ENCODE assay signal across 35 cellular contexts in the genomic region with DNA sequence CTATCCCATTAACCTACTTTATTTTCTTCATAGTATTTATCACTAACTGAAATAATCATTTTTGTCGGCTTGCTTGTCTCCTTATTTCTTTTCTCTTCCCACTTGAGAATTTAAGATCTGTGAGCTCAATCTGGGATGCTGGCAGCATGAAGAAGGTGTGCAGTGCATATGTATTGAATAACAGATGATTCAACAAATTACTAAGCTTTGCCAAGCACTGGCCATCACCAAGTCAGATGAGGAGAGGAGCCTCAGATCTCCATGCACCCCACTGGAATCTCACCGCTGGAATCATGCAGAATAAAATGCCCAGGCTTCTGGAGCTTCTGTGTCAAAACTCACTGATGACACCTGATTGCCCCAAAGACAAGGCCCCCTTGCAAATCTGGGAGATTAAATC. TPM values are rescaled to one million over a fixed set of nuclear protein-coding genes. Genes with fewer than 3 reads are reported as not detected.
"Had no signal": no experiment of that assay in that cellular context is flagged by ENCODE, and none has a peak within 500 bp of the region (broad histone marks: within the 10 kb centered on the region; RNA-seq: fewer than 3 reads in every experiment).

No MANE protein-coding gene starts in this region.

- ATAC-seq: activated CD4-positive, CD25-positive, alpha-beta regulatory T cell treated with anti-CD3 and anti-CD28 coated beads, Interleukin-2, amount 50 U/mL, for 24 hours; activated CD8-positive, alpha-beta memory T cell treated with anti-CD3 and anti-CD28 coated beads, Interleukin-2, amount 10 ng/mL, durations not matched to agents 7 days and 5 days; activated CD8-positive, alpha-beta T cell treated with anti-CD3 and anti-CD28 coated beads, Interleukin-2, amount 10 ng/mL, durations not matched to agents 7 days and 5 days; activated naive CD8-positive, alpha-beta T cell treated with anti-CD3 and anti-CD28 coated beads, Interleukin-2, amount 50 U/mL, for 24 hours; body of pancreas; effector memory CD8-positive, alpha-beta T cell; heart left ventricle had no signal

- H3K27me3 Mint-ChIP-seq: activated naive CD4-positive, alpha-beta T cell treated with anti-CD3 and anti-CD28 coated beads, Interleukin-2, amount 50 U/mL, for 24 hours; activated naive CD8-positive, alpha-beta T cell treated with anti-CD3 and anti-CD28 coated beads for 36 hours had no signal

- H3K4me3 Mint-ChIP-seq: activated B cell treated with CpG ODN at 0.5 μM for 24 hours; activated CD8-positive, alpha-beta memory T cell treated with anti-CD3 and anti-CD28 coated beads, Interleukin-2, amount 10 ng/mL, durations not matched to agents 7 days and 5 days; activated CD8-positive, alpha-beta T cell treated with anti-CD3 and anti-CD28 coated beads, Interleukin-2, amount 10 ng/mL, durations not matched to agents 7 days and 5 days; activated naive CD4-positive, alpha-beta T cell treated with anti-CD3 and anti-CD28 coated beads for 36 hours; activated naive CD4-positive, alpha-beta T cell treated with anti-CD3 and anti-CD28 coated beads, Interleukin-2, amount 50 U/mL, for 24 hours; activated naive CD8-positive, alpha-beta T cell treated with anti-CD3 and anti-CD28 coated beads for 36 hours; activated naive CD8-positive, alpha-beta T cell treated with anti-CD3 and anti-CD28 coated beads, Interleukin-2, amount 50 U/mL, for 24 hours; activated T-helper 1 cell treated with anti-CD3 and anti-CD28 coated beads, Interleukin-12 subunit alpha, Interleukin-12 subunit beta, Interleukin-2, Interleukin-4 antibody, amounts not matched to agents 30 ng/mL and 10 ng/mL and 1 ng/mL, durations not matched to agents 14 hours and 24 hours and 36 hours; effector memory CD8-positive, alpha-beta T cell; T-helper 1 cell treated with Interleukin-12 subunit alpha and Interleukin-12 subunit beta and Interleukin-4 antibody, amounts not matched to agents 30 μg/mL and 1 μg/mL, for 36 hours had no signal

- H3K4me1 Mint-ChIP-seq: activated B cell treated with CpG ODN at 0.5 μM for 24 hours; activated CD8-positive, alpha-beta memory T cell treated with anti-CD3 and anti-CD28 coated beads, Interleukin-2, amount 10 ng/mL, durations not matched to agents 7 days and 5 days; activated naive CD4-positive, alpha-beta T cell treated with anti-CD3 and anti-CD28 coated beads, Interleukin-2, amount 50 U/mL, for 24 hours; activated naive CD8-positive, alpha-beta T cell treated with anti-CD3 and anti-CD28 coated beads for 36 hours; activated naive CD8-positive, alpha-beta T cell treated with anti-CD3 and anti-CD28 coated beads, Interleukin-2, amount 50 U/mL, for 24 hours had no signal

- DNase-seq: activated B cell treated with CpG ODN at 0.5 μM for 24 hours; activated CD4-positive, alpha-beta T cell treated with anti-CD3 and anti-CD28 coated beads for 48 hours; activated CD4-positive, alpha-beta T cell treated with anti-CD3 and anti-CD28 coated beads, Interleukin-2, amount 50 U/mL, for 1 hour; activated CD4-positive, alpha-beta T cell treated with anti-CD3 and anti-CD28 coated beads, Interleukin-2, amount 50 U/mL, for 48 hours; activated CD8-positive, alpha-beta memory T cell treated with anti-CD3 and anti-CD28 coated beads, Interleukin-2, amount 10 ng/mL, durations not matched to agents 7 days and 5 days; activated CD8-positive, alpha-beta memory T cell treated with anti-CD3 and anti-CD28 coated beads, Interleukin-2, amount 50 U/mL, for 4 hours; activated CD8-positive, alpha-beta T cell treated with anti-CD3 and anti-CD28 coated beads, Interleukin-2, amount 10 ng/mL, durations not matched to agents 7 days and 5 days; activated effector memory CD4-positive, alpha-beta T cell treated with anti-CD3 and anti-CD28 coated beads, Interleukin-2, amount 50 U/mL, for 16 hours; activated naive CD4-positive, alpha-beta T cell treated with anti-CD3 and anti-CD28 coated beads for 36 hours; activated naive CD8-positive, alpha-beta T cell treated with anti-CD3 and anti-CD28 coated beads for 36 hours; activated naive CD8-positive, alpha-beta T cell treated with anti-CD3 and anti-CD28 coated beads, Interleukin-2, amount 50 U/mL, for 24 hours; activated T-cell treated with anti-CD3 and anti-CD28 coated beads, Interleukin-2, amount 50 U/mL, for 1 hour; activated T-cell treated with anti-CD3 and anti-CD28 coated beads, Interleukin-2, amount 50 U/mL, for 48 hours; adrenal gland; amygdala; aorta; body of pancreas; cortex of kidney; dermis blood vessel endothelial cell; effector CD4-positive, alpha-beta T cell; effector memory CD8-positive, alpha-beta T cell; erythroblast; gastrocnemius medialis; glutamatergic neuron; heart left ventricle; T1000; WERI-Rb-1 had no signal

- H3K36me3 Mint-ChIP-seq: activated CD8-positive, alpha-beta memory T cell treated with anti-CD3 and anti-CD28 coated beads, Interleukin-2, amount 10 ng/mL, durations not matched to agents 7 days and 5 days; activated naive CD4-positive, alpha-beta T cell treated with anti-CD3 and anti-CD28 coated beads, Interleukin-2, amount 50 U/mL, for 24 hours; activated naive CD8-positive, alpha-beta T cell treated with anti-CD3 and anti-CD28 coated beads for 36 hours had no signal

- H3K27ac ChIP-seq: adrenal gland, body of pancreas, esophagus muscularis mucosa, gastrocnemius medialis, heart left ventricle, WERI-Rb-1 had no signal

- H3K27me3 ChIP-seq: adrenal gland, body of pancreas, esophagus muscularis mucosa, gastrocnemius medialis had no signal

- H3K4me3 ChIP-seq: adrenal gland, body of pancreas, esophagus muscularis mucosa, gastrocnemius medialis, heart left ventricle had no signal

- H3K4me1 ChIP-seq: body of pancreas, gastrocnemius medialis had no signal

- H3K9me3 ChIP-seq: adrenal gland, body of pancreas, esophagus muscularis mucosa, gastrocnemius medialis, heart left ventricle had no signal

- H3K27ac Mint-ChIP-seq: activated B cell treated with CpG ODN at 0.5 μM for 24 hours; activated CD8-positive, alpha-beta memory T cell treated with anti-CD3 and anti-CD28 coated beads, Interleukin-2, amount 10 ng/mL, durations not matched to agents 7 days and 5 days; activated CD8-positive, alpha-beta T cell treated with anti-CD3 and anti-CD28 coated beads, Interleukin-2, amount 10 ng/mL, durations not matched to agents 7 days and 5 days; activated naive CD4-positive, alpha-beta T cell treated with anti-CD3 and anti-CD28 coated beads for 36 hours; activated naive CD4-positive, alpha-beta T cell treated with anti-CD3 and anti-CD28 coated beads, Interleukin-2, amount 50 U/mL, for 24 hours; activated naive CD8-positive, alpha-beta T cell treated with anti-CD3 and anti-CD28 coated beads for 36 hours; activated naive CD8-positive, alpha-beta T cell treated with anti-CD3 and anti-CD28 coated beads, Interleukin-2, amount 50 U/mL, for 24 hours; activated T-helper 1 cell treated with anti-CD3 and anti-CD28 coated beads, Interleukin-12 subunit alpha, Interleukin-12 subunit beta, Interleukin-2, Interleukin-4 antibody, amounts not matched to agents 30 ng/mL and 10 ng/mL and 1 ng/mL, durations not matched to agents 14 hours and 24 hours and 36 hours; activated T-helper 2 cell treated with anti-CD3 and anti-CD28 coated beads, Interferon-gamma antibody, Interleukin-2, Interleukin-4, amounts not matched to agents 10 μg/mL and 5 μg/mL and 100 μg/mL, durations not matched to agents 14 hours and 24 hours and 36 hours; effector memory CD8-positive, alpha-beta T cell; T-helper 1 cell treated with Interleukin-12 subunit alpha and Interleukin-12 subunit beta and Interleukin-4 antibody, amounts not matched to agents 30 μg/mL and 1 μg/mL, for 36 hours had no signal

- FAIRE-seq: colon had no signal

- H3K36me3 ChIP-seq: adrenal gland, esophagus muscularis mucosa, gastrocnemius medialis, heart left ventricle, WERI-Rb-1 had no signal

- H3K9me3 Mint-ChIP-seq: activated B cell treated with CpG ODN at 0.5 μM for 24 hours; activated naive CD4-positive, alpha-beta T cell treated with anti-CD3 and anti-CD28 coated beads for 36 hours; activated naive CD4-positive, alpha-beta T cell treated with anti-CD3 and anti-CD28 coated beads, Interleukin-2, amount 50 U/mL, for 24 hours; activated naive CD8-positive, alpha-beta T cell treated with anti-CD3 and anti-CD28 coated beads for 36 hours; activated naive CD8-positive, alpha-beta T cell treated with anti-CD3 and anti-CD28 coated beads, Interleukin-2, amount 50 U/mL, for 24 hours; activated T-helper 1 cell treated with anti-CD3 and anti-CD28 coated beads, Interleukin-12 subunit alpha, Interleukin-12 subunit beta, Interleukin-2, Interleukin-4 antibody, amounts not matched to agents 30 ng/mL and 10 ng/mL and 1 ng/mL, durations not matched to agents 14 hours and 24 hours and 36 hours; activated T-helper 2 cell treated with anti-CD3 and anti-CD28 coated beads, Interferon-gamma antibody, Interleukin-2, Interleukin-4, amounts not matched to agents 10 μg/mL and 5 μg/mL and 100 μg/mL, durations not matched to agents 14 hours and 24 hours and 36 hours; effector memory CD8-positive, alpha-beta T cell; T-helper 1 cell treated with Interleukin-12 subunit alpha and Interleukin-12 subunit beta and Interleukin-4 antibody, amounts not matched to agents 30 μg/mL and 1 μg/mL, for 36 hours had no signal

RNA-seq across cellular contexts. Expression of gene PPP1R3C, which starts 47.6 kb away (rescaled TPM):
- total RNA-seq: activated B cell treated with CpG ODN at 0.5 μM for 24 hours; activated CD8-positive, alpha-beta memory T cell treated with anti-CD3 and anti-CD28 coated beads, Interleukin-2, amount 10 ng/mL, durations not matched to agents 7 days and 5 days; activated CD8-positive, alpha-beta T cell treated with anti-CD3 and anti-CD28 coated beads, Interleukin-2, amount 10 ng/mL, durations not matched to agents 7 days and 5 days; activated T-helper 1 cell treated with anti-CD3 and anti-CD28 coated beads, Interleukin-12 subunit alpha, Interleukin-12 subunit beta, Interleukin-2, Interleukin-4 antibody, amounts not matched to agents 30 ng/mL and 10 ng/mL and 1 ng/mL, durations not matched to agents 14 hours and 24 hours and 36 hours; T-helper 2 cell treated with Interferon-gamma antibody and Interleukin-4, amounts not matched to agents 100 ng/mL and 5 ng/mL, for 36 hours had no signal
